Comparison of ENCODE assay signal across 1 cellular context in genomic region chr4:79223993-79224776, GRCh38.
A peak's percentile ranks its signal among the peaks of the same experiment; 100 is the strongest.
TF ChIP-seq lines count a peak whose summit lies in the region.

No MANE protein-coding gene starts in this region.

TF ChIP-seq in IMR-90, 13 proteins besides CTCF, POLR2A, EP300 and RAD21 (continued from another document):
- TF ChIP-seq ELK1 (IDR thresholded peaks at IDR 0.05; ENCODE audit: borderline replicate concordance, low read depth, low read length), result no peak
- TF ChIP-seq RFX5 (IDR thresholded peaks at IDR 0.05; ENCODE audit: low read depth, low read length), result no peak
- TF ChIP-seq CEBPB (IDR thresholded peaks at IDR 0.05; ENCODE audit: low read depth, low read length), result 0 out of 2 replicates have a peak, but pooled peaks have one; percentile 12
- TF ChIP-seq CHD1 (IDR thresholded peaks at IDR 0.05; ENCODE audit: low read depth, low read length), result no peak
